Comparison of ENCODE assay signal across 23 cellular contexts in genomic region chr6:141965016-141965545, GRCh38.
"Had no signal": no experiment of that assay in that cellular context is flagged by ENCODE, and none has a peak within 500 bp of the region (broad histone marks: within the 10 kb centered on the region; RNA-seq: fewer than 3 reads in every experiment).

No MANE protein-coding gene starts in this region.

- H3K4me3 ChIP-seq: coronary artery, esophagus muscularis mucosa, gastroesophageal sphincter, heart left ventricle, lung, neural progenitor cell, prostate gland, sigmoid colon, testis, tibial artery, upper lobe of right lung, uterus had no signal

- DNase-seq: dermis blood vessel endothelial cell; effector memory CD4-positive, alpha-beta T cell; foreskin keratinocyte; heart left ventricle; hippocampal formation; midbrain; naive thymus-derived CD4-positive, alpha-beta T cell; right cardiac atrium; sigmoid colon; stimulated activated CD4-positive, alpha-beta T cell treated with anti-CD3 and anti-CD28 coated beads, Interleukin-2, amount 100 ng/mL, for 24 hours; stimulated activated CD4-positive, alpha-beta T cell treated with anti-CD3 and anti-CD28 coated beads, Interleukin-4, amount 100 ng/mL, for 24 hours; stimulated activated naive CD4-positive, alpha-beta T cell treated with Interleukin-2 at 50 U/mL for 16 hours; substantia nigra; testis; tibial artery; upper lobe of right lung; uterus had no signal
